ENCODE assay signal across 10 cellular contexts in the genomic region with DNA sequence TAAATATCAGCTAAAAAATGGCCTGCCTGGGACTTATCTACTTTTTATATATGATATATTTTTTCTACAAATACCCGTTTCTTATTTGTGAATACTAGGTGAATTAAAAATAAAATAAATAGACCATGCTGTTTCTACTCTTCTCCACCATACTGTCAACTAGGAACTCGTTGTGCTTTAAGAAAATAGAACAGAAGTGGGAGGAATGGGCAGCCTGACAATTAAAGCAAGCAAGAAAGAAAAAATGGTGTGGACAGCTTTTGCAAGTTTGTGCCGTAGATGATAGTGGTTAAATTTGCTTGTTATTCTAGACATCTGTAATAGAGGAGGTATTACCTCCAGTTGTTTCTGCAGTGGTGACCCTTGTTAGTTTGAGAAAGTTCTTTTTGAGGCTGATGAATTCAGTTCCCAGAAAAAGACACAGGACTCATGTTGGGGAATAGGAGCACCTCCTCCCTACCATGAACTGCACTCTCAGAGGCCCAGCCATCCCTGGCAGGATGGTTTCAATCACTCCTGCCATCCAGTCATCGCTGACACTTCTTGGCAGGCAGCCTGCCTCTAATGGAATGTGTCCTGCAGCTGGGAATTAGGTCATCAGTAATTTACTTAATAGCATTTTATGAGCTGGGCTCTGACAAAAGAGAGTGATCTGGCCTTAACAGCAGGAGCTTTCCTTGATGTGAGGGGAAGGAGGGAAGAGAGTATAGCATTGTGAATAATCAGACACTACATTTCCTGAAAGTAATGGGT.
DNase-seq lines count a peak whose midpoint lies in the region; ATAC-seq, FAIRE-seq and TF ChIP-seq lines count a peak whose summit lies in the region.
"Had no signal": no experiment of that assay in that cellular context is flagged by ENCODE, and none has a peak within 500 bp of the region (broad histone marks: within the 10 kb centered on the region; RNA-seq: fewer than 3 reads in every experiment).

No MANE protein-coding gene starts in this region.

- H3K9me3 Mint-ChIP-seq in MCF 10A (ENCODE audit: unreplicated experiment) (no peaks in the 10 kb centered on the region), brain (peaks cover 0 to 10% (median 5%) of the 10 kb centered on the region in 5 experiments)
- H3K9me3 Mint-ChIP-seq: stimulated activated naive B cell treated with anti-CD40 and anti-IgM and Interleukin-4, amounts not matched to agents 10 μg/mL and 1 μg/mL and 100 μg/mL, for 72 hours had no signal

- TF ChIP-seq POLR2A in breast epithelium (IDR thresholded peaks at IDR 0.05) = no peak
- TF ChIP-seq POLR2A in GM12892 (IDR thresholded peaks at IDR 0.05; ENCODE audit: low read depth, low read length) = no peak

- TF ChIP-seq CTCF in MCF 10A (IDR thresholded peaks at IDR 0.05; ENCODE audit: unreplicated experiment) (no peak), breast epithelium (IDR thresholded peaks at IDR 0.05) (no peak), brain (conservative IDR thresholded peaks at IDR 0.05) (no peak), kidney epithelial cell (IDR thresholded peaks at IDR 0.05; ENCODE audit: insufficient read depth, low read length, poor library complexity, severe bottlenecking) (no peak)

- CTCF ChIA-PET in MCF 10A (lab: Yijun Ruan, JAX) = interaction anchor here (0.5 to 1.0 kb wide), 4 partner anchors 35 to 1388 kb away, joined by 3 read pairs; no protein-coding TSS in a partner anchor

- no peaks in the 10 kb centered on the region for H3K27me3 Mint-ChIP-seq in MCF 10A (ENCODE audit: insufficient read depth, unreplicated experiment)
- no peaks in the 10 kb centered on the region for H3K27me3 Mint-ChIP-seq in brain

- H3K36me3 Mint-ChIP-seq in MCF 10A (ENCODE audit: insufficient read depth, unreplicated experiment) (no peaks in the 10 kb centered on the region), brain (no peaks in the 10 kb centered on the region)
- H3K36me3 Mint-ChIP-seq: stimulated activated naive B cell treated with anti-CD40 and anti-IgM and Interleukin-4, amounts not matched to agents 10 μg/mL and 1 μg/mL and 100 μg/mL, for 72 hours had no signal

- ATAC-seq in GM21447 (IDR thresholded peaks at IDR 0.05; ENCODE audit: unreplicated experiment) (no peak), HG03280 (IDR thresholded peaks at IDR 0.05; ENCODE audit: unreplicated experiment) (no peak)

- H3K27ac Mint-ChIP-seq in MCF 10A (ENCODE audit: low read depth, unreplicated experiment) (no peak overlapping the region), brain (peak overlapping the region; percentile 9 to 88 (median 64))
- H3K27ac Mint-ChIP-seq: B cell; stimulated activated naive B cell treated with anti-CD40 and anti-IgM and Interleukin-4, amounts not matched to agents 10 μg/mL and 1 μg/mL and 100 μg/mL, for 72 hours had no signal

- no TSS peak for BruUV-seq in MCF 10A (replicated peaks; lab: Mats Ljungman, UMichigan)

- H3K4me3 ChIP-seq in breast epithelium (no peak overlapping the region), kidney epithelial cell (ENCODE audit: low read depth, low read length) (no peak overlapping the region)

- no peaks in the 10 kb centered on the region for H3K9me3 ChIP-seq in breast epithelium

- H3K4me3 Mint-ChIP-seq in MCF 10A (ENCODE audit: unreplicated experiment) = no peak overlapping the region
- H3K4me3 Mint-ChIP-seq in brain = peak overlapping the region in 3 of 5 experiments; percentile 0 to 13 (median 3)
- H3K4me3 Mint-ChIP-seq: B cell; stimulated activated naive B cell treated with anti-CD40 and anti-IgM and Interleukin-4, amounts not matched to agents 10 μg/mL and 1 μg/mL and 100 μg/mL, for 72 hours had no signal

- POLR2A ChIA-PET in MCF 10A (lab: Yijun Ruan, JAX) = no interaction called here

- H3K4me1 Mint-ChIP-seq in MCF 10A (ENCODE audit: insufficient read depth, unreplicated experiment) = peaks cover 14% of the 10 kb centered on the region
- peaks cover 39% of the 10 kb centered on the region for H3K4me1 Mint-ChIP-seq in brain

- H3K36me3 ChIP-seq in breast epithelium (no peaks in the 10 kb centered on the region), kidney epithelial cell (ENCODE audit: control insufficient read depth, insufficient read depth, low read length) (no peaks in the 10 kb centered on the region)

- peak; percentile 71 for DNase-seq in MCF 10A (ENCODE audit: unreplicated experiment)
- no peak for DNase-seq in breast epithelium (ENCODE audit: low spot score in 2 of 2)
- DNase-seq in kidney epithelial cell (ENCODE audit: low read depth) = peak; percentile 91
- no peak for DNase-seq in GM12892 (ENCODE audit: insufficient read length)
- DNase-seq in stimulated activated CD4-positive, alpha-beta T cell treated with anti-CD3 and anti-CD28 coated beads, Interleukin-2, amount 100 ng/mL, for 48 hours = no peak
- DNase-seq: stimulated activated naive B cell treated with anti-CD40 and anti-IgM and Interleukin-4, amounts not matched to agents 10 μg/mL and 1 μg/mL and 100 μg/mL, for 72 hours had no signal

- peak overlapping the region in 1 of 2 donors; percentile 64 for H3K27ac ChIP-seq in breast epithelium

- intact Hi-C loops in MCF 10A (cut with micrococcal nuclease) = no loop called here
- intact Hi-C loops in breast epithelium (cut with DNase I; ENCODE audit: low total_unique reads) = no loop called here

- FAIRE-seq in GM12892 (lab: Jason Lieb, UNC) = no peak

- no peaks in the 10 kb centered on the region for H3K4me1 ChIP-seq in breast epithelium

- H3K27me3 ChIP-seq in breast epithelium (no peaks in the 10 kb centered on the region), kidney epithelial cell (ENCODE audit: control insufficient read depth, insufficient read depth, low read length) (no peaks in the 10 kb centered on the region)

Comparison
In these comparisons a context has a peak if more than half of its experiments do, and no peak if none do; other contexts are left out.
1. DNase-seq: peak in MCF 10A (single experiment) and kidney epithelial cell (single experiment); none in breast epithelium (0 of 2), GM12892 (single experiment) and stimulated activated CD4-positive, alpha-beta T cell treated with anti-CD3 and anti-CD28 coated beads, Interleukin-2, amount 100 ng/mL, for 48 hours (0 of 2).